In genomic region chr5:126438267-126438666, GRCh38 we compare ENCODE assay signal across 1 cellular context.
TF ChIP-seq lines count a peak whose summit lies in the region.

No MANE protein-coding gene starts in this region.

TF ChIP-seq in GM12878, 131 proteins besides CTCF, POLR2A, EP300 and RAD21 (continued from another document):
- peak; percentile 24; the same call in 1 of the 2 replicates for TF ChIP-seq PKNOX1 (IDR thresholded peaks at IDR 0.05)
- TF ChIP-seq RFX5 (IDR thresholded peaks at IDR 0.05; ENCODE audit: low read depth, low read length): no peak
- TF ChIP-seq CREB1 (IDR thresholded peaks at IDR 0.05; ENCODE audit: low read depth): peak; percentile 88
- TF ChIP-seq FOXM1 (IDR thresholded peaks at IDR 0.05; ENCODE audit: low read depth, low read length): peak; percentile 75; the same call in 1 of the 2 replicates
- no peak for TF ChIP-seq IRF5 (IDR thresholded peaks at IDR 0.05; ENCODE audit: borderline replicate concordance)
- TF ChIP-seq PBX3 (IDR thresholded peaks at IDR 0.05; ENCODE audit: insufficient replicate concordance, low read depth, low read length): no peak
- no peak for TF ChIP-seq E2F8 (IDR thresholded peaks at IDR 0.05; ENCODE audit: low read depth, partially characterized antibody)
- peak; percentile 78 for TF ChIP-seq JUNB (IDR thresholded peaks at IDR 0.05)
- TF ChIP-seq SREBF1 (IDR thresholded peaks at IDR 0.05; ENCODE audit: low read length): no peak
- peak; percentile 68 to 71 for TF ChIP-seq IKZF2 (IDR thresholded peaks at IDR 0.05)
- TF ChIP-seq CBX3 (IDR thresholded peaks at IDR 0.05; ENCODE audit: borderline replicate concordance, low read depth): no peak
- peak; percentile 66; the same call in 1 of the 2 replicates for TF ChIP-seq RUNX3 (IDR thresholded peaks at IDR 0.05; ENCODE audit: low read length)
- TF ChIP-seq BCLAF1 (IDR thresholded peaks at IDR 0.05): no peak
- no peak for TF ChIP-seq TBL1XR1 (IDR thresholded peaks at IDR 0.05; ENCODE audit: low read depth, low read length)
- TF ChIP-seq MLLT1 (IDR thresholded peaks at IDR 0.05): 0 out of 2 replicates have a peak, but pooled peaks have one; percentile 24
- 0 out of 4 replicates have a peak, but pooled peaks of 1 of the 2 experiments have one; percentile 12 for TF ChIP-seq BHLHE40 (IDR thresholded peaks at IDR 0.05; ENCODE audit: borderline replicate concordance in 1 of 2, low read depth in 2 of 2, low read length in 1 of 2)
- no peak for TF ChIP-seq SREBF2 (IDR thresholded peaks at IDR 0.05; ENCODE audit: low read length)
- 0 out of 2 replicates have a peak, but pooled peaks have one; percentile 29 for TF ChIP-seq NBN (IDR thresholded peaks at IDR 0.05)
- TF ChIP-seq IRF4 (IDR thresholded peaks at IDR 0.05; ENCODE audit: low read depth, low read length): peak; percentile 30; the same call in 1 of the 2 replicates
- peak; percentile 92 for TF ChIP-seq MTA2 (IDR thresholded peaks at IDR 0.05; ENCODE audit: low read depth)
- TF ChIP-seq EED (IDR thresholded peaks at IDR 0.05; ENCODE audit: low read depth): peak; percentile 55; the same call in 1 of the 2 replicates
- peak; percentile 56; the same call in 1 of the 2 replicates for TF ChIP-seq BCL11A (IDR thresholded peaks at IDR 0.05; ENCODE audit: low read depth, low read length)
- peak; percentile 69 for TF ChIP-seq ATF2 (IDR thresholded peaks at IDR 0.05; ENCODE audit: low read length)
- TF ChIP-seq ATF7 (IDR thresholded peaks at IDR 0.05; ENCODE audit: low read depth): peak; percentile 81
- TF ChIP-seq ASH2L (IDR thresholded peaks at IDR 0.05; ENCODE audit: borderline replicate concordance, low read depth): no peak
- TF ChIP-seq CBFB (IDR thresholded peaks at IDR 0.05; ENCODE audit: low read depth): 0 out of 2 replicates have a peak, but pooled peaks have one; percentile 46
- TF ChIP-seq DPF2 (IDR thresholded peaks at IDR 0.05): 0 out of 2 replicates have a peak, but pooled peaks have one; percentile 29
- TF ChIP-seq PML (IDR thresholded peaks at IDR 0.05; ENCODE audit: low read length): peak; percentile 51; the same call in 1 of the 2 replicates
- TF ChIP-seq TAF1 (IDR thresholded peaks at IDR 0.05; ENCODE audit: borderline replicate concordance, low read depth, low read length): no peak
- no peak for TF ChIP-seq SPI1 (IDR thresholded peaks at IDR 0.05; ENCODE audit: borderline replicate concordance, insufficient read depth, low read depth, low read length)
- TF ChIP-seq HDGF (IDR thresholded peaks at IDR 0.05): no peak
- TF ChIP-seq CREM (IDR thresholded peaks at IDR 0.05; ENCODE audit: low read depth): peak; percentile 56; the same call in 1 of the 2 replicates
- TF ChIP-seq NR2F1 (conservative IDR thresholded peaks at IDR 0.05): 0 out of 2 replicates have a peak, but pooled peaks have one; percentile 16
- TF ChIP-seq NFIC (IDR thresholded peaks at IDR 0.05; ENCODE audit: low read depth, low read length): peak; percentile 84
- no peak for TF ChIP-seq NR2C2 (IDR thresholded peaks at IDR 0.05; ENCODE audit: borderline replicate concordance, control insufficient read depth, insufficient read length, low read depth)
- 0 out of 2 replicates have a peak, but pooled peaks have one; percentile 41 for TF ChIP-seq GABPA (IDR thresholded peaks at IDR 0.05; ENCODE audit: low read depth)
